ENCODE assay signal across 31 cellular contexts in the genomic region with DNA sequence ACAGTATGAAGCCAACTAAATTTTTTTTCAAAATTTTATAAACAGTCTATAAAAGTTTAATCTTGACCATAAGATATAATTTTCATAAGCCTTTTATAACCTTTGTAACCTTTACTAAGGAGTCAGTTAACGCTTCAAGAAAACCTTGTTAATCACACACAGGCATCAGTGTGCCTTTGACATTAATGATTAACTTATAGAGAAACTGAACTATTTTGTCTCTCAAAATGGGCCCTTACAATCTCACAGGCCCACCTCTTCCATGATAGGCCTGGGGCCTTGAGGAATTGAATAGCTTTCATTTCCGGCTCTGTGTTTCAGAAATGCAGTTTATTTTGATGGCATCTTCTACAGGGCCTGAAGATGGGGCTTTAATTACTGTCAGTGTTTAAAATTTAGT.
DNase-seq lines count a peak whose midpoint lies in the region; ATAC-seq and TF ChIP-seq lines count a peak whose summit lies in the region.
"Had no signal": no experiment of that assay in that cellular context is flagged by ENCODE, and none has a peak within 500 bp of the region (broad histone marks: within the 10 kb centered on the region; RNA-seq: fewer than 3 reads in every experiment).

No MANE protein-coding gene starts in this region.

- no peak overlapping the region for H2BK5ac ChIP-seq in H9 (ENCODE audit: insufficient read length, low read length)

- no peak overlapping the region for H2BK15ac ChIP-seq in H9 (ENCODE audit: low read depth, low read length)

- H4K20me1 ChIP-seq in H9 (ENCODE audit: control insufficient read depth, insufficient read depth, insufficient read length) = no peaks in the 10 kb centered on the region

- no peak overlapping the region for H4K91ac ChIP-seq in H9 (ENCODE audit: insufficient read length, low read depth, low read length)

- no peak overlapping the region for H3K4me2 ChIP-seq in H9 (ENCODE audit: insufficient read depth, insufficient read length, low read length)
- H3K4me2 ChIP-seq: KMS-11 had no signal

- no peaks in the 10 kb centered on the region for H3K79me2 ChIP-seq in H9 (ENCODE audit: insufficient read depth, low read length)

- H4K5ac ChIP-seq in H9 (ENCODE audit: insufficient read length, low read depth, low read length) = no peak overlapping the region

- H3K23ac ChIP-seq in H9 (ENCODE audit: insufficient read length, low read depth, low read length) = no peak overlapping the region

- H3K27ac ChIP-seq in H9 (ENCODE audit: insufficient read length, low read depth, low read length) = no peak overlapping the region
- H3K27ac ChIP-seq: coronary artery, HL-60, KMS-11, right atrium auricular region, stomach, uterus, WERI-Rb-1 had no signal

- TF ChIP-seq CTCF in H9 (conservative IDR thresholded peaks at IDR 0.05) = no peak
- no peak for TF ChIP-seq CTCF in WTC11 (IDR thresholded peaks at IDR 0.05)
- TF ChIP-seq CTCF in progenitor cell of endocrine pancreas (IDR thresholded peaks at IDR 0.05; ENCODE audit: unreplicated experiment) = no peak

- POLR2A ChIA-PET in WTC11 (lab: Charles Lee) = interaction anchor here (0.5 to 2.0 kb wide), 2 partner anchors 57 to 69 kb away, joined by 8 to 9 read pairs; a partner anchor contains a TSS

- no peak overlapping the region for H2BK20ac ChIP-seq in H9 (ENCODE audit: low read depth, low read length, poor library complexity, severe bottlenecking)

- no peak overlapping the region for H3K9ac ChIP-seq in H9 (ENCODE audit: extremely low read depth, insufficient read length, low read length)
- H3K9ac ChIP-seq: KMS-11 had no signal

- no peak overlapping the region for H3K4me3 Mint-ChIP-seq in H9
- H3K4me3 Mint-ChIP-seq in WTC11 = no peak overlapping the region
- no peak overlapping the region for H3K4me3 Mint-ChIP-seq in progenitor cell of endocrine pancreas (ENCODE audit: low read depth)
- H3K4me3 Mint-ChIP-seq: activated CD4-positive, alpha-beta T cell treated with anti-CD3 and anti-CD28 coated beads, Interleukin-2, amount 10 ng/mL, durations not matched to agents 24 days and 14 days; activated naive CD8-positive, alpha-beta T cell treated with anti-CD3 and anti-CD28 coated beads for 36 hours; activated T-cell treated with anti-CD3 and anti-CD28 coated beads, Interleukin-2, amount 50 U/mL, for 24 hours; CD4-positive, alpha-beta T cell; natural killer cell treated with Interleukin-12 subunit alpha and Interleukin-12 subunit beta and Interleukin-15 and Interleukin-18, amount 100 ng/mL, for 72 hours had no signal

- no peak overlapping the region for H3K56ac ChIP-seq in H9 (ENCODE audit: insufficient read length, low read depth, low read length)

- H3K36me3 Mint-ChIP-seq in H9 (ENCODE audit: insufficient read depth in 1 of 3, low read depth in 3 of 3) (peaks cover 0 to 1% (median 0%) of the 10 kb centered on the region in 3 experiments; a peak in 1 of 7 replicates), WTC11 (no peaks in the 10 kb centered on the region), progenitor cell of endocrine pancreas (ENCODE audit: insufficient read depth) (no peaks in the 10 kb centered on the region)
- H3K36me3 Mint-ChIP-seq: activated naive CD8-positive, alpha-beta T cell treated with anti-CD3 and anti-CD28 coated beads for 36 hours; natural killer cell treated with Interleukin-12 subunit alpha and Interleukin-12 subunit beta and Interleukin-15 and Interleukin-18, amount 100 ng/mL, for 72 hours had no signal

- no peaks in the 10 kb centered on the region for H3K9me3 ChIP-seq in H9 (ENCODE audit: control insufficient read depth, low read depth, low read length)
- H3K9me3 ChIP-seq: right atrium auricular region, stomach, uterus had no signal

- H3K27ac Mint-ChIP-seq in H9 = peak overlapping the region in 2 of 3 experiments; percentile 49 to 95; a peak in 2 of 7 replicates
- H3K27ac Mint-ChIP-seq in WTC11 = peak overlapping the region; percentile 92
- peak overlapping the region; percentile 69 for H3K27ac Mint-ChIP-seq in progenitor cell of endocrine pancreas
- H3K27ac Mint-ChIP-seq: activated CD4-positive, alpha-beta T cell treated with anti-CD3 and anti-CD28 coated beads, Interleukin-2, amount 10 ng/mL, durations not matched to agents 24 days and 14 days; activated naive CD8-positive, alpha-beta T cell treated with anti-CD3 and anti-CD28 coated beads for 36 hours; activated T-cell treated with anti-CD3 and anti-CD28 coated beads, Interleukin-2, amount 50 U/mL, for 24 hours; CD4-positive, alpha-beta T cell; natural killer cell treated with Interleukin-12 subunit alpha and Interleukin-12 subunit beta and Interleukin-15 and Interleukin-18, amount 100 ng/mL, for 72 hours had no signal

- no peak overlapping the region for H2BK12ac ChIP-seq in H9 (ENCODE audit: insufficient read length, low read depth, low read length)

- no peak overlapping the region for H2AFZ ChIP-seq in H9 (ENCODE audit: low read length)

- CTCF ChIA-PET in WTC11 (lab: Charles Lee) = interaction anchor here (1.4 kb wide), 2 partner anchors 70 to 266 kb away, joined by 4 read pairs; no protein-coding TSS in a partner anchor

- no peak overlapping the region for H2AK5ac ChIP-seq in H9 (ENCODE audit: insufficient read length, low read length)

- H3K27me3 ChIP-seq in H9 (ENCODE audit: insufficient read depth, low read length) = no peaks in the 10 kb centered on the region
- H3K27me3 ChIP-seq: right atrium auricular region, stomach, uterus had no signal

- H3K27me3 Mint-ChIP-seq in H9 (ENCODE audit: low read depth) = no peaks in the 10 kb centered on the region; the same call in 1 of the 2 replicates
- H3K27me3 Mint-ChIP-seq in WTC11 (ENCODE audit: low read depth) = no peaks in the 10 kb centered on the region
- peaks cover 3% of the 10 kb centered on the region for H3K27me3 Mint-ChIP-seq in progenitor cell of endocrine pancreas
- H3K27me3 Mint-ChIP-seq: activated CD4-positive, alpha-beta T cell treated with anti-CD3 and anti-CD28 coated beads, Interleukin-2, amount 10 ng/mL, durations not matched to agents 24 days and 14 days; activated naive CD8-positive, alpha-beta T cell treated with anti-CD3 and anti-CD28 coated beads for 36 hours; activated T-cell treated with anti-CD3 and anti-CD28 coated beads, Interleukin-2, amount 50 U/mL, for 24 hours; CD4-positive, alpha-beta T cell; natural killer cell treated with Interleukin-12 subunit alpha and Interleukin-12 subunit beta and Interleukin-15 and Interleukin-18, amount 100 ng/mL, for 72 hours had no signal

- no peak overlapping the region for H2BK120ac ChIP-seq in H9 (ENCODE audit: low read depth, low read length, poor library complexity, severe bottlenecking)

- no peak overlapping the region for H3K18ac ChIP-seq in H9 (ENCODE audit: insufficient read length, low read depth, low read length)

- H3K14ac ChIP-seq in H9 (ENCODE audit: insufficient read depth, low read length) = no peak overlapping the region

- DNase-seq in H9 (no peak), WTC11 (ENCODE audit: low spot score) (no peak), kidney glomerular epithelial cell (lab: John Stamatoyannopoulos, UW) (peak; percentile 70), progenitor cell of endocrine pancreas (ENCODE audit: low spot score, unreplicated experiment) (no peak), NCI-H774 (lab: John Stamatoyannopoulos, UW) (no peak), cerebellum (ENCODE audit: low spot score) (no peak)
- DNase-seq: activated gamma-delta T cell; activated naive CD8-positive, alpha-beta T cell treated with anti-CD3 and anti-CD28 coated beads for 36 hours; activated T-cell treated with anti-CD3 and anti-CD28 coated beads, Interleukin-2, amount 50 U/mL, for 24 hours; anterior cingulate cortex; CD4-positive, alpha-beta T cell; effector memory CD4-positive, alpha-beta T cell; glutamatergic neuron; GOT3; NCI-H1417; NCI-H2029; NCI-H524 treated with DMSO at 0.1 percent for 48 hours; SIG-M5; stimulated activated CD4-positive, alpha-beta T cell treated with anti-CD3 and anti-CD28 coated beads, Interleukin-2, amount 100 ng/mL, for 24 hours; stomach; uterus; WERI-Rb-1 had no signal

- H3T11ph ChIP-seq in H9 (ENCODE audit: low read length) = no peak overlapping the region

- H3K4me1 Mint-ChIP-seq in H9 = peaks cover 59 to 83% of the 10 kb centered on the region in 2 experiments
- peaks cover 90% of the 10 kb centered on the region for H3K4me1 Mint-ChIP-seq in WTC11
- H3K4me1 Mint-ChIP-seq in progenitor cell of endocrine pancreas (ENCODE audit: low read depth) = peaks cover 20% of the 10 kb centered on the region

- no peak for ATAC-seq in WTC11
- no peak for ATAC-seq in GM18498 (IDR thresholded peaks at IDR 0.05; ENCODE audit: unreplicated experiment)
- no peak for ATAC-seq in GM19023 (IDR thresholded peaks at IDR 0.05; ENCODE audit: unreplicated experiment)
- ATAC-seq: natural killer cell treated with Interleukin-12 subunit alpha and Interleukin-12 subunit beta and Interleukin-15 and Interleukin-18, amount 100 ng/mL, for 72 hours; Panc1 had no signal

- H4K8ac ChIP-seq in H9 (replicated peaks; ENCODE audit: insufficient read length, low read depth, low read length) = no peak overlapping the region

- no peak overlapping the region for H3K4ac ChIP-seq in H9 (ENCODE audit: low read depth, low read length)

- H3K79me1 ChIP-seq in H9 (ENCODE audit: insufficient read depth, low read depth, low read length, poor library complexity, severe bottlenecking) = no peaks in the 10 kb centered on the region

- H3K9me3 Mint-ChIP-seq in H9 (no peaks in the 10 kb centered on the region), WTC11 (no peaks in the 10 kb centered on the region), progenitor cell of endocrine pancreas (ENCODE audit: low read depth) (no peaks in the 10 kb centered on the region)
- H3K9me3 Mint-ChIP-seq: activated naive CD8-positive, alpha-beta T cell treated with anti-CD3 and anti-CD28 coated beads for 36 hours; activated T-cell treated with anti-CD3 and anti-CD28 coated beads, Interleukin-2, amount 50 U/mL, for 24 hours; CD4-positive, alpha-beta T cell; natural killer cell treated with Interleukin-12 subunit alpha and Interleukin-12 subunit beta and Interleukin-15 and Interleukin-18, amount 100 ng/mL, for 72 hours had no signal

- no peaks in the 10 kb centered on the region for H3K23me2 ChIP-seq in H9 (ENCODE audit: insufficient read length, low read depth, low read length, poor library complexity, severe bottlenecking)

- peaks cover 3% of the 10 kb centered on the region; the same call in 1 of the 2 replicates for H3K4me1 ChIP-seq in H9 (ENCODE audit: insufficient read depth, low read length)
- H3K4me1 ChIP-seq: right atrium auricular region, stomach, uterus had no signal

- WGBS in H9 (ENCODE audit: extremely low coverage, insufficient read length, low lambda C conversion rate) = no CpG with 5 or more reads among the region's 2 CpGs

TF ChIP-seq in WTC11, 78 proteins besides CTCF, POLR2A, EP300 and RAD21 (continues in another document):
- TF ChIP-seq CBFB (CRISPR knock-in tag; IDR thresholded peaks at IDR 0.05; ENCODE audit: low read depth) (no peak), ZNF219 (CRISPR knock-in tag; IDR thresholded peaks at IDR 0.05; ENCODE audit: borderline replicate concordance) (no peak), ZNF671 (CRISPR knock-in tag; IDR thresholded peaks at IDR 0.05) (no peak), PRRX2 (CRISPR knock-in tag; IDR thresholded peaks at IDR 0.05) (no peak), NR1H2 (CRISPR knock-in tag; IDR thresholded peaks at IDR 0.05) (no peak), SOX15 (CRISPR knock-in tag; IDR thresholded peaks at IDR 0.05) (no peak), MYBL2 (CRISPR knock-in tag; IDR thresholded peaks at IDR 0.05) (no peak)
